Comparison of ENCODE assay signal across 23 cellular contexts in the genomic region with DNA sequence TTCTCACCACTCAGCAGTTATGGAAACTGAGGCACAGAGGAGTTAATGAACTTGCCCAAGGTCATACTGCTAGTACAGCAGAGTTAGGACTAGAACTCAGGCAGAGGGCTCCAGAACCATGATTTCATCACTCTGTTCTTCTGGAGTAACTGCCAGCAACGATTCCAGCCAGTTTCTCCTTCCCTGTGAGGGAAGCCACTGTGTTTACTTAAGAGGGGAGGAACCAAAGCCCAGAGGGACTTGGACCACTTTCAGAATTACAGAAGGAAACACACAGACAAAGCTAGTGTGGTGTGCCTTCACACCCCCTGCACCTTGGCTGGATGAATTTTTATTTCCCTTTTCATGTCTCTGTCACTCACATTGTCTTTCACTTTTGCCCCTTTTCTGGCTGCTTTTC.
DNase-seq lines count a peak whose midpoint lies in the region; ATAC-seq and TF ChIP-seq lines count a peak whose summit lies in the region.
"Had no signal": no experiment of that assay in that cellular context is flagged by ENCODE, and none has a peak within 500 bp of the region (broad histone marks: within the 10 kb centered on the region; RNA-seq: fewer than 3 reads in every experiment).

No MANE protein-coding gene starts in this region.

- H3K36me3 ChIP-seq in gastroesophageal sphincter = no peaks in the 10 kb centered on the region
- no peaks in the 10 kb centered on the region for H3K36me3 ChIP-seq in osteoblast (ENCODE audit: insufficient read depth, low read length)
- H3K36me3 ChIP-seq: thoracic aorta had no signal

- H3K4me1 ChIP-seq in gastroesophageal sphincter = no peaks in the 10 kb centered on the region
- no peaks in the 10 kb centered on the region for H3K4me1 ChIP-seq in osteoblast (ENCODE audit: insufficient read depth, low read length)

- peak overlapping the region; percentile 8 for H3K4me2 ChIP-seq in osteoblast (ENCODE audit: insufficient read depth, low read length)
- H3K4me2 ChIP-seq: KMS-11, smooth muscle cell had no signal

- H4K20me1 ChIP-seq in osteoblast (ENCODE audit: insufficient read depth, low read length) = no peaks in the 10 kb centered on the region

- TF ChIP-seq CTCF in gastroesophageal sphincter (IDR thresholded peaks at IDR 0.05) (no peak), osteoblast (IDR thresholded peaks at IDR 0.05; ENCODE audit: extremely low read depth, low read depth, low read length) (no peak)

- peaks cover 29% of the 10 kb centered on the region for H3K36me3 Mint-ChIP-seq in activated T-helper 1 cell treated with anti-CD3 and anti-CD28 coated beads, Interleukin-12 subunit alpha, Interleukin-12 subunit beta, Interleukin-2, Interleukin-4 antibody, amounts not matched to agents 30 ng/mL and 10 ng/mL and 1 ng/mL, durations not matched to agents 14 hours and 24 hours and 36 hours (ENCODE audit: low read depth)
- H3K36me3 Mint-ChIP-seq: CD4-positive, CD25-positive, alpha-beta regulatory T cell had no signal

- no peaks in the 10 kb centered on the region for H3K79me2 ChIP-seq in osteoblast (ENCODE audit: insufficient read depth, low read length)

- peak; percentile 49 for DNase-seq in H4 (ENCODE audit: low spot score)
- DNase-seq in activated T-helper 1 cell treated with anti-CD3 and anti-CD28 coated beads, Interleukin-12 subunit alpha, Interleukin-12 subunit beta, Interleukin-2, Interleukin-4 antibody, amounts not matched to agents 30 ng/mL and 10 ng/mL and 1 ng/mL, durations not matched to agents 14 hours and 24 hours and 36 hours (ENCODE audit: low spot score) = no peak
- DNase-seq in osteoblast (ENCODE audit: insufficient read length, low spot score, missing footprints) = no peak
- DNase-seq in OCI-M2 (lab: John Stamatoyannopoulos, UW; ENCODE audit: unreplicated experiment) = no peak
- no peak for DNase-seq in central memory CD4-positive, alpha-beta T cell
- no peak for DNase-seq in HuH-7.5 (ENCODE audit: low spot score)
- DNase-seq: activated naive CD4-positive, alpha-beta T cell; activated T-cell treated with anti-CD3 and anti-CD28 coated beads, Interleukin-2, amount 50 U/mL, for 24 hours; amniotic stem cell; CD4-positive, CD25-positive, alpha-beta regulatory T cell; H9; left colon; NCI-H1048; NCI-H187 treated with DMSO at 0.1 percent for 48 hours; NCI-H82; OCI-M1 had no signal

- H3K9me3 Mint-ChIP-seq in activated T-helper 1 cell treated with anti-CD3 and anti-CD28 coated beads, Interleukin-12 subunit alpha, Interleukin-12 subunit beta, Interleukin-2, Interleukin-4 antibody, amounts not matched to agents 30 ng/mL and 10 ng/mL and 1 ng/mL, durations not matched to agents 14 hours and 24 hours and 36 hours = peaks cover 39% of the 10 kb centered on the region
- H3K9me3 Mint-ChIP-seq: central memory CD8-positive, alpha-beta T cell had no signal

- H3K9me3 ChIP-seq in gastroesophageal sphincter (peaks cover 0 to 8% (median 0%) of the 10 kb centered on the region in 3 donors), osteoblast (ENCODE audit: low read depth, low read length) (no peaks in the 10 kb centered on the region)
- H3K9me3 ChIP-seq: thoracic aorta had no signal

- intact Hi-C loops in activated T-helper 1 cell treated with anti-CD3 and anti-CD28 coated beads, Interleukin-12 subunit alpha, Interleukin-12 subunit beta, Interleukin-2, Interleukin-4 antibody, amounts not matched to agents 30 ng/mL and 10 ng/mL and 1 ng/mL, durations not matched to agents 14 hours and 24 hours and 36 hours (cut with micrococcal nuclease) = no loop called here

- H2AFZ ChIP-seq in osteoblast (ENCODE audit: low read length) = no peak overlapping the region

- H3K27ac ChIP-seq in gastroesophageal sphincter = no peak overlapping the region
- H3K27ac ChIP-seq in osteoblast (ENCODE audit: low read depth, low read length) = no peak overlapping the region
- H3K27ac ChIP-seq: KMS-11, thoracic aorta had no signal

- peak; percentile 71 for ATAC-seq in gastroesophageal sphincter
- no peak for ATAC-seq in GM19035 (IDR thresholded peaks at IDR 0.05; ENCODE audit: unreplicated experiment)
- ATAC-seq: left colon; stimulated activated memory B cell treated with anti-CD40 and anti-IgM and Interleukin-4, amounts not matched to agents 10 μg/mL and 1 μg/mL and 100 μg/mL, for 72 hours had no signal

- H3K4me3 Mint-ChIP-seq in activated T-helper 1 cell treated with anti-CD3 and anti-CD28 coated beads, Interleukin-12 subunit alpha, Interleukin-12 subunit beta, Interleukin-2, Interleukin-4 antibody, amounts not matched to agents 30 ng/mL and 10 ng/mL and 1 ng/mL, durations not matched to agents 14 hours and 24 hours and 36 hours = no peak overlapping the region
- H3K4me3 Mint-ChIP-seq: activated T-cell treated with anti-CD3 and anti-CD28 coated beads, Interleukin-2, amount 50 U/mL, for 24 hours; CD4-positive, CD25-positive, alpha-beta regulatory T cell; central memory CD8-positive, alpha-beta T cell; H9; stimulated activated memory B cell treated with anti-CD40 and anti-IgM and Interleukin-4, amounts not matched to agents 10 μg/mL and 1 μg/mL and 100 μg/mL, for 72 hours had no signal

- no peaks in the 10 kb centered on the region for H3K27me3 ChIP-seq in gastroesophageal sphincter
- H3K27me3 ChIP-seq in osteoblast (ENCODE audit: insufficient read depth, low read length) = peaks cover 41% of the 10 kb centered on the region

- peak overlapping the region; percentile 9 for H3K27ac Mint-ChIP-seq in activated T-helper 1 cell treated with anti-CD3 and anti-CD28 coated beads, Interleukin-12 subunit alpha, Interleukin-12 subunit beta, Interleukin-2, Interleukin-4 antibody, amounts not matched to agents 30 ng/mL and 10 ng/mL and 1 ng/mL, durations not matched to agents 14 hours and 24 hours and 36 hours
- H3K27ac Mint-ChIP-seq: activated T-cell treated with anti-CD3 and anti-CD28 coated beads, Interleukin-2, amount 50 U/mL, for 24 hours; CD4-positive, CD25-positive, alpha-beta regulatory T cell; H9; stimulated activated memory B cell treated with anti-CD40 and anti-IgM and Interleukin-4, amounts not matched to agents 10 μg/mL and 1 μg/mL and 100 μg/mL, for 72 hours had no signal

- WGBS in gastroesophageal sphincter (ENCODE audit: low coverage in 1 of 2), 2 donors = 0 to 14% methylated on average over 1 of the region's 1 CpG

- no peak overlapping the region for H3K4me3 ChIP-seq in gastroesophageal sphincter
- H3K4me3 ChIP-seq in osteoblast (ENCODE audit: insufficient read depth, low read length) = no peak overlapping the region
- H3K4me3 ChIP-seq: smooth muscle cell, thoracic aorta had no signal

- peaks cover 14% of the 10 kb centered on the region for H3K27me3 Mint-ChIP-seq in activated T-helper 1 cell treated with anti-CD3 and anti-CD28 coated beads, Interleukin-12 subunit alpha, Interleukin-12 subunit beta, Interleukin-2, Interleukin-4 antibody, amounts not matched to agents 30 ng/mL and 10 ng/mL and 1 ng/mL, durations not matched to agents 14 hours and 24 hours and 36 hours (ENCODE audit: insufficient read depth)
- H3K27me3 Mint-ChIP-seq: activated T-cell treated with anti-CD3 and anti-CD28 coated beads, Interleukin-2, amount 50 U/mL, for 24 hours had no signal

- no peak for TF ChIP-seq EP300 in gastroesophageal sphincter (IDR thresholded peaks at IDR 0.05)

- no peak for TF ChIP-seq POLR2A in gastroesophageal sphincter (IDR thresholded peaks at IDR 0.05)

- H3K4me1 Mint-ChIP-seq in activated T-helper 1 cell treated with anti-CD3 and anti-CD28 coated beads, Interleukin-12 subunit alpha, Interleukin-12 subunit beta, Interleukin-2, Interleukin-4 antibody, amounts not matched to agents 30 ng/mL and 10 ng/mL and 1 ng/mL, durations not matched to agents 14 hours and 24 hours and 36 hours (ENCODE audit: low read depth) = peaks cover 12% of the 10 kb centered on the region
- H3K4me1 Mint-ChIP-seq: CD4-positive, CD25-positive, alpha-beta regulatory T cell; central memory CD8-positive, alpha-beta T cell; stimulated activated memory B cell treated with anti-CD40 and anti-IgM and Interleukin-4, amounts not matched to agents 10 μg/mL and 1 μg/mL and 100 μg/mL, for 72 hours had no signal
